In genomic region chr3:34102290-34102689, GRCh38 we compare ENCODE assay signal across 20 cellular contexts.
"Had no signal": no experiment of that assay in that cellular context is flagged by ENCODE, and none has a peak within 500 bp of the region (broad histone marks: within the 10 kb centered on the region; RNA-seq: fewer than 3 reads in every experiment).

No MANE protein-coding gene starts in this region.

- H3K27ac ChIP-seq: brain microvascular endothelial cell, colonic mucosa, lower lobe of right lung, parathyroid adenoma, tibial nerve had no signal

- DNase-seq: activated CD4-positive, alpha-beta T cell treated with anti-CD3 and anti-CD28 coated beads, Interleukin-2, amount 10 ng/mL, durations not matched to agents 24 days and 14 days; activated CD8-positive, alpha-beta T cell treated with anti-CD3 and anti-CD28 coated beads, Interleukin-2, amount 10 ng/mL, durations not matched to agents 7 days and 5 days; activated effector memory CD4-positive, alpha-beta T cell treated with Interleukin-2 at 50 U/mL for 16 hours; activated naive CD4-positive, alpha-beta T cell treated with anti-CD3 and anti-CD28 coated beads, Interleukin-2, amount 10 ng/mL, durations not matched to agents 7 days and 5 days; activated naive CD8-positive, alpha-beta T cell treated with anti-CD3 and anti-CD28 coated beads, Interleukin-2, amount 50 U/mL, for 24 hours; activated T-cell treated with anti-CD3 and anti-CD28 coated beads, Interleukin-2, amount 50 U/mL, for 48 hours; aorta; brain microvascular endothelial cell; central memory CD4-positive, alpha-beta T cell; colonic mucosa; hypothalamus; islet precursor cell; lower lobe of right lung; stimulated activated CD4-positive, alpha-beta T cell treated with anti-CD3 and anti-CD28 coated beads, Interleukin-1b, Interleukin-23, amount 100 ng/mL, for 48 hours; stimulated activated CD8-positive, alpha-beta memory T cell treated with anti-CD3 and anti-CD28 coated beads, Interleukin-4, amount 100 ng/mL, for 48 hours; stimulated activated naive CD8-positive, alpha-beta T cell treated with anti-CD3 and anti-CD28 coated beads, Interleukin-15, Interleukin-2, amounts not matched to agents 100 U/mL and 50 U/mL, for 24 hours; substantia nigra; T-helper 9 cell had no signal

- ATAC-seq: activated CD8-positive, alpha-beta T cell treated with anti-CD3 and anti-CD28 coated beads, Interleukin-2, amount 10 ng/mL, durations not matched to agents 7 days and 5 days; activated naive CD8-positive, alpha-beta T cell treated with anti-CD3 and anti-CD28 coated beads, Interleukin-2, amount 50 U/mL, for 24 hours; lower lobe of right lung; stimulated activated naive CD8-positive, alpha-beta T cell treated with anti-CD3 and anti-CD28 coated beads, Interleukin-15, Interleukin-2, amounts not matched to agents 100 U/mL and 50 U/mL, for 24 hours had no signal

- H3K9me3 ChIP-seq: colonic mucosa, lower lobe of right lung had no signal

- H3K27me3 ChIP-seq: brain microvascular endothelial cell, colonic mucosa, tibial nerve had no signal

- H3K9ac ChIP-seq: parathyroid adenoma had no signal

- H3K4me1 ChIP-seq: colonic mucosa, lower lobe of right lung, parathyroid adenoma, tibial nerve had no signal

- H3K36me3 ChIP-seq: brain microvascular endothelial cell, colonic mucosa, lower lobe of right lung, tibial nerve had no signal

- H3K4me3 ChIP-seq: colonic mucosa, lower lobe of right lung, tibial nerve had no signal
